Comparison of ENCODE assay signal across 16 cellular contexts in genomic region chr13:77316430-77316829, GRCh38. TPM values are rescaled to one million over a fixed set of nuclear protein-coding genes. Genes with fewer than 3 reads are reported as not detected.
DNase-seq lines count a peak whose midpoint lies in the region; ATAC-seq and TF ChIP-seq lines count a peak whose summit lies in the region.
"Had no signal": no experiment of that assay in that cellular context is flagged by ENCODE, and none has a peak within 500 bp of the region (broad histone marks: within the 10 kb centered on the region; RNA-seq: fewer than 3 reads in every experiment).

No MANE protein-coding gene starts in this region.

- H3K4me1 ChIP-seq in CD4-positive, CD25-positive, alpha-beta regulatory T cell (ENCODE audit: control insufficient read depth, insufficient read depth, low read length, poor library complexity, severe bottlenecking): peaks cover 77% of the 10 kb centered on the region
- H3K4me1 ChIP-seq in Panc1 (ENCODE audit: control insufficient read depth, insufficient read depth, low read length): no peaks in the 10 kb centered on the region
- H3K4me1 ChIP-seq: SJCRH30 had no signal

- H3K27me3 ChIP-seq in CD4-positive, CD25-positive, alpha-beta regulatory T cell (ENCODE audit: control insufficient read depth, insufficient read depth, low read length): no peaks in the 10 kb centered on the region
- H3K27me3 ChIP-seq in Panc1 (ENCODE audit: control insufficient read depth, insufficient read depth, low read length): no peaks in the 10 kb centered on the region
- H3K27me3 ChIP-seq: SJCRH30 had no signal

- H3K4me1 Mint-ChIP-seq in CD4-positive, CD25-positive, alpha-beta regulatory T cell: peaks cover 59 to 95% (median 79%) of the 10 kb centered on the region in 4 donors
- H3K4me1 Mint-ChIP-seq in naive B cell: peaks cover 57 to 93% (median 81%) of the 10 kb centered on the region in 3 donors

- peak overlapping the region; percentile 28 for H3K27ac ChIP-seq in CD4-positive, CD25-positive, alpha-beta regulatory T cell (ENCODE audit: insufficient read depth, low read length, poor library complexity, severe bottlenecking)
- H3K27ac ChIP-seq in Panc1 (ENCODE audit: low read length): no peak overlapping the region
- H3K27ac ChIP-seq: SJCRH30 had no signal

- TSS peak; percentile 48 for BruUV-seq in Panc1 (replicated peaks; lab: Mats Ljungman, UMichigan)

- H3K27me3 Mint-ChIP-seq in CD4-positive, CD25-positive, alpha-beta regulatory T cell: no peaks in the 10 kb centered on the region
- no peaks in the 10 kb centered on the region for H3K27me3 Mint-ChIP-seq in naive B cell

- no peak for TF ChIP-seq CTCF in Panc1 (IDR thresholded peaks at IDR 0.05)

- H3K36me3 ChIP-seq in CD4-positive, CD25-positive, alpha-beta regulatory T cell (ENCODE audit: control insufficient read depth, insufficient read depth, low read length): peaks cover 7% of the 10 kb centered on the region
- no peaks in the 10 kb centered on the region for H3K36me3 ChIP-seq in Panc1 (ENCODE audit: control insufficient read depth, insufficient read depth, low read length)
- H3K36me3 ChIP-seq: SJCRH30 had no signal

- in situ Hi-C loops in Panc1 (cut with HindIII; ENCODE audit: low pct_unique_long_range_greater_than_20kb, low sequenced_read_pairs): no loop called here

- peak overlapping the region in 2 of 3 donors; percentile 79 to 86 for H3K27ac Mint-ChIP-seq in CD4-positive, CD25-positive, alpha-beta regulatory T cell
- H3K27ac Mint-ChIP-seq in naive B cell: peak overlapping the region; percentile 0 to 76 (median 54)

- H3K4me3 Mint-ChIP-seq in CD4-positive, CD25-positive, alpha-beta regulatory T cell: peak overlapping the region in 3 of 4 donors; percentile 42 to 54 (median 42)
- H3K4me3 Mint-ChIP-seq in naive B cell: peak overlapping the region in 2 of 8 donors; percentile 1 to 17
- H3K4me3 Mint-ChIP-seq: activated T-cell treated with anti-CD3 and anti-CD28 coated beads, Interleukin-2, amount 50 U/mL, for 4 hours; neural crest cell had no signal

- H3K36me3 Mint-ChIP-seq in CD4-positive, CD25-positive, alpha-beta regulatory T cell: no peaks in the 10 kb centered on the region
- H3K36me3 Mint-ChIP-seq in naive B cell: no peaks in the 10 kb centered on the region

- intact Hi-C loops in Panc1 (cut with micrococcal nuclease; ENCODE audit: unreplicated experiment) (no loop called here), posterior vena cava (cut with DNase I) (no loop called here)

- DNase-seq in CD4-positive, CD25-positive, alpha-beta regulatory T cell: no peak
- DNase-seq in Panc1 (ENCODE audit: low read depth, low spot score): no peak
- peak; percentile 88 for DNase-seq in dermis blood vessel endothelial cell
- DNase-seq in naive B cell: no peak
- no peak for DNase-seq in posterior vena cava (ENCODE audit: low spot score)
- no peak for DNase-seq in DMS 273 treated with DMSO at 0.1 percent for 48 hours (lab: John Stamatoyannopoulos, UW)
- no peak for DNase-seq in NAMALWA (ENCODE audit: low spot score)
- DNase-seq: activated T-cell treated with anti-CD3 and anti-CD28 coated beads, Interleukin-2, amount 50 U/mL, for 4 hours; mammary epithelial cell; NCI-H187 treated with DMSO at 0.1 percent for 48 hours; NCI-H510A; stimulated activated CD4-positive, alpha-beta T cell treated with anti-CD3 and anti-CD28 coated beads, Interleukin-4, amount 100 ng/mL, for 24 hours; stimulated activated CD8-positive, alpha-beta memory T cell treated with anti-CD3 and anti-CD28 coated beads, Interleukin-4, amount 100 ng/mL, for 48 hours had no signal

- POLR2A ChIA-PET in Panc1 (lab: Charles Lee): no interaction called here

- ATAC-seq in CD4-positive, CD25-positive, alpha-beta regulatory T cell (ENCODE audit: low read depth in 2 of 2): no peak
- ATAC-seq in Panc1 (no peak), naive B cell (ENCODE audit: low read depth in 2 of 2) (no peak), GM18498 (IDR thresholded peaks at IDR 0.05; ENCODE audit: unreplicated experiment) (no peak)
- ATAC-seq: activated T-cell treated with anti-CD3 and anti-CD28 coated beads, Interleukin-2, amount 50 U/mL, for 4 hours had no signal

- CTCF ChIA-PET in Panc1 (lab: Charles Lee): no interaction called here

- no peaks in the 10 kb centered on the region for H3K9me3 ChIP-seq in CD4-positive, CD25-positive, alpha-beta regulatory T cell (ENCODE audit: control insufficient read depth in 2 of 2, low read length in 2 of 2)
- no peaks in the 10 kb centered on the region for H3K9me3 ChIP-seq in Panc1 (ENCODE audit: control insufficient read depth, insufficient read depth, low read depth, low read length)
- H3K9me3 ChIP-seq: SJCRH30 had no signal

- peak overlapping the region; percentile 22 for H3K4me3 ChIP-seq in CD4-positive, CD25-positive, alpha-beta regulatory T cell (ENCODE audit: low read depth, low read length)
- H3K4me3 ChIP-seq in Panc1 (ENCODE audit: low read depth in 2 of 2, low read length in 2 of 2): no peak overlapping the region
- H3K4me3 ChIP-seq: SJCRH30 had no signal

- no peaks in the 10 kb centered on the region for H3K9me3 Mint-ChIP-seq in CD4-positive, CD25-positive, alpha-beta regulatory T cell
- no peaks in the 10 kb centered on the region for H3K9me3 Mint-ChIP-seq in naive B cell
- H3K9me3 Mint-ChIP-seq: activated T-cell treated with anti-CD3 and anti-CD28 coated beads, Interleukin-2, amount 50 U/mL, for 4 hours; neural crest cell had no signal

RNA-seq across cellular contexts. Expression of gene MYCBP2, which starts 10.5 kb away (rescaled TPM):
- 189 TPM for total RNA-seq in CD4-positive, CD25-positive, alpha-beta regulatory T cell
- polyA plus RNA-seq in CD4-positive, CD25-positive, alpha-beta regulatory T cell: 10 to 100 TPM; 20.8 to 35.9 (median 26.4) TPM
- total RNA-seq in Panc1 (2021; ENCODE audit: unreplicated experiment) (41.4 TPM), dermis blood vessel endothelial cell (169 and 214 TPM in 2 replicates), posterior vena cava (100 to 1,000 TPM; 153 to 188 TPM)
- 22.0 TPM for polyA plus RNA-seq in Panc1 (2012; ENCODE audit: insufficient read length)
- 10 to 100 TPM; 31.5 to 81.0 (median 53.3) TPM for polyA plus RNA-seq in naive B cell (ENCODE audit: low read depth in 6 of 6)
